In the genomic region with DNA sequence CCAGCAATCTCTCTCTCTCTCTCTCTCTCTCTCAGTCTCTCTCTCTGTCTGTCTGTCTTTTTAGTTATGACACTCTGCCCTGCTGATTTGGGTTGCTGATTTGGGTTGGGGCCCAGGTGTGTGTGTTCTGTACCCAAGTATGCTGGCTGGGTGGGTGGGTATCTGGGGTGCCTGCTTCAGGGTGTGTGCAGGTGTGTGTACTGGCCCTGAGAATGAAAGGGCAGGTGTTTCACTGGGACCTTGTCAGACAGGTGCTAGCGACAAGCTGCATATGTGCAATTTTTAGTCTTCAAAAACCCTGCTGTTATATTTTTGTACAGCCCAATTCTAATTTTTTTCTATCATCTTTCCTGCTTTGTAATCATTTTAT, we compare ENCODE assay signal across 1 cellular context.
TF ChIP-seq lines count a peak whose summit lies in the region.

No MANE protein-coding gene starts in this region.

TF ChIP-seq in endothelial cell of umbilical vein, 7 proteins besides CTCF, POLR2A, EP300 and RAD21:
- TF ChIP-seq FOS (IDR thresholded peaks at IDR 0.05; ENCODE audit: borderline replicate concordance, insufficient read depth, low read length), result no peak
- no peak for TF ChIP-seq POLR2AphosphoS5 (IDR thresholded peaks at IDR 0.05; ENCODE audit: insufficient read depth, low read depth, low read length)
- TF ChIP-seq JUN (IDR thresholded peaks at IDR 0.05; ENCODE audit: borderline replicate concordance, insufficient read depth, insufficient read length, low read depth), result no peak
- TF ChIP-seq, protein P1, sequence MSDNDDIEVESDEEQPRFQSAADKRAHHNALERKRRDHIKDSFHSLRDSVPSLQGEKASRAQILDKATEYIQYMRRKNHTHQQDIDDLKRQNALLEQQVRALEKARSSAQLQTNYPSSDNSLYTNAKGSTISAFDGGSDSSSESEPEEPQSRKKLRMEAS (IDR thresholded peaks at IDR 0.05; ENCODE audit: insufficient read depth, insufficient read length), result no peak
- no peak for TF ChIP-seq EZH2 (IDR thresholded peaks at IDR 0.05; ENCODE audit: borderline replicate concordance, low read depth, low read length, severe bottlenecking)
- no peak for TF ChIP-seq GATA2 (IDR thresholded peaks at IDR 0.05; ENCODE audit: insufficient read depth, insufficient read length, low read depth, low read length)
